In the genomic region with DNA sequence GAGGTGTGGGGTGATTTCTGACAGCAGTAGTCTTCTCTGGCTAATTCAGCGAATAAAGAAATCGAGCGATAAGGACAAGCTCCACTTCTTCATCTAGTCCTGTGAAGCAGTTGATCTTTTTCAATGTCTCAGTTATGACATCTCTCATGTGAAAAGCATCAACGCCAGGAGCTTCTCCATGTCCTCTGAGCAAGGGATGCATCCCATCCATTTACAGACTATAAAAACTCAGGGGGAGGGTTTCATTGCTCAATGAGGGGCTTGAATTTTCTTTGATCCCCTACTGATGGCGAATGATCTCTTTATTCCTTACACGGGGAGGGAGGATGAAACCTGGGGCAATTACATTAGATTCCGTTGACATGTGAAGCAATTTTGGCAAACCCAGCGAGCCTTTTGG, we compare ENCODE assay signal across 20 cellular contexts.
"Had no signal": no experiment of that assay in that cellular context is flagged by ENCODE, and none has a peak within 500 bp of the region (broad histone marks: within the 10 kb centered on the region; RNA-seq: fewer than 3 reads in every experiment).

No MANE protein-coding gene starts in this region.

- H3K36me3 ChIP-seq: colonic mucosa, gastroesophageal sphincter, heart right ventricle had no signal

- DNase-seq: cerebellar nuclear complex; colonic mucosa; cortex of kidney; effector CD4-positive, alpha-beta T cell; effector memory CD4-positive, alpha-beta T cell; erythroblast; foreskin keratinocyte; glutamatergic neuron; heart right ventricle; hippocampal formation; left cardiac atrium; left ventricle myocardium superior; mammary epithelial cell; mesendoderm; midbrain; naive thymus-derived CD4-positive, alpha-beta T cell had no signal

- H3K27me3 ChIP-seq: colonic mucosa had no signal

- ATAC-seq: esophagus mucosa; foreskin keratinocyte; gastroesophageal sphincter; heart right ventricle; left cardiac atrium; left ventricle myocardium superior; naive thymus-derived CD4-positive, alpha-beta T cell had no signal

- H3K27ac ChIP-seq: colonic mucosa, epithelial cell of prostate, foreskin keratinocyte, gastroesophageal sphincter, heart right ventricle had no signal

- H3K4me3 ChIP-seq: colonic mucosa, gastroesophageal sphincter, heart right ventricle, lung had no signal

- H3K4me1 ChIP-seq: colonic mucosa, heart right ventricle had no signal

- H3K9me3 ChIP-seq: colonic mucosa, gastroesophageal sphincter, heart right ventricle had no signal
